1 cellular context compared by ENCODE assay signal in genomic region chr6:37971263-37971662, GRCh38.
TF ChIP-seq lines count a peak whose summit lies in the region.

No MANE protein-coding gene starts in this region.

TF ChIP-seq in GM23338, 12 proteins besides CTCF, POLR2A, EP300 and RAD21 (continued from another document):
- TF ChIP-seq ZNF462 (CRISPR knock-in tag; IDR thresholded peaks at IDR 0.05) (no peak), ZNF114 (CRISPR knock-in tag; IDR thresholded peaks at IDR 0.05) (no peak), REST (IDR thresholded peaks at IDR 0.05; ENCODE audit: unreplicated experiment) (no peak), ZNF331 (CRISPR knock-in tag; IDR thresholded peaks at IDR 0.05; ENCODE audit: low read depth) (no peak), POLR2AphosphoS5 (IDR thresholded peaks at IDR 0.05; ENCODE audit: low read depth) (no peak), NANOG (IDR thresholded peaks at IDR 0.05; ENCODE audit: borderline replicate concordance) (no peak), EZH2 (IDR thresholded peaks at IDR 0.05; ENCODE audit: low read depth, unreplicated experiment) (no peak)
- TF ChIP-seq, protein P1, sequence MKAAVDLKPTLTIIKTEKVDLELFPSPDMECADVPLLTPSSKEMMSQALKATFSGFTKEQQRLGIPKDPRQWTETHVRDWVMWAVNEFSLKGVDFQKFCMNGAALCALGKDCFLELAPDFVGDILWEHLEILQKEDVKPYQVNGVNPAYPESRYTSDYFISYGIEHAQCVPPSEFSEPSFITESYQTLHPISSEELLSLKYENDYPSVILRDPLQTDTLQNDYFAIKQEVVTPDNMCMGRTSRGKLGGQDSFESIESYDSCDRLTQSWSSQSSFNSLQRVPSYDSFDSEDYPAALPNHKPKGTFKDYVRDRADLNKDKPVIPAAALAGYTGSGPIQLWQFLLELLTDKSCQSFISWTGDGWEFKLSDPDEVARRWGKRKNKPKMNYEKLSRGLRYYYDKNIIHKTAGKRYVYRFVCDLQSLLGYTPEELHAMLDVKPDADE (IDR thresholded peaks at IDR 0.05), result no peak
